1 cellular context compared by ENCODE assay signal in the genomic region with DNA sequence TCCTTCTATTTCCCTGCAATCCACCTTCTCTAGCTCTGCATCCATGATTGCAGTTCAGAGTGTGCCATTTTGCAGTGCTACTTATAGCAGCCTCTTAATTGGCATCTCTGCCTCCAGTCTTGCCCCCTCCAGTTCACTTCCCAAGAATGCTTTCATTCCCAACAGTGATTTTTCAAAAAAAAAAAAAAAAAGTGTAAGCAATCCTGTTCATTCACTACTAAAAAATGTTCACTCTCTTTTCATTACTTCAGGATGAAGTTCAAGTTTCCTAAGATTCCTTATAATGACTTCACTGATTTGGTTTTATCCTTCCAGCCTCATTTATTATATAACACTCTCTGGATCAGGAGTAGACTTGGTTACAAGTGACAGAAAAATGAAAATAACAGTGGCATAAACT.
TF ChIP-seq lines count a peak whose summit lies in the region.

No MANE protein-coding gene starts in this region.

TF ChIP-seq in IMR-90, 13 proteins besides CTCF, POLR2A, EP300 and RAD21:
- TF ChIP-seq MXI1 (IDR thresholded peaks at IDR 0.05; ENCODE audit: borderline replicate concordance, low read depth, low read length), result no peak
- no peak for TF ChIP-seq BHLHE40 (IDR thresholded peaks at IDR 0.05; ENCODE audit: low read depth, low read length)
- TF ChIP-seq MAZ (IDR thresholded peaks at IDR 0.05; ENCODE audit: borderline replicate concordance, low read depth, low read length), result no peak
- no peak; the same call in 1 of the 2 replicates for TF ChIP-seq RFX5 (IDR thresholded peaks at IDR 0.05; ENCODE audit: low read depth, low read length)
- TF ChIP-seq MAFK (IDR thresholded peaks at IDR 0.05; ENCODE audit: low read depth, low read length), result no peak
- no peak for TF ChIP-seq RCOR1 (IDR thresholded peaks at IDR 0.05; ENCODE audit: insufficient replicate concordance, low read length)
- no peak for TF ChIP-seq SMC3 (IDR thresholded peaks at IDR 0.05; ENCODE audit: low read depth, low read length)
- TF ChIP-seq CEBPB (IDR thresholded peaks at IDR 0.05; ENCODE audit: low read depth, low read length), result no peak
